8 cellular contexts compared by ENCODE assay signal in the genomic region with DNA sequence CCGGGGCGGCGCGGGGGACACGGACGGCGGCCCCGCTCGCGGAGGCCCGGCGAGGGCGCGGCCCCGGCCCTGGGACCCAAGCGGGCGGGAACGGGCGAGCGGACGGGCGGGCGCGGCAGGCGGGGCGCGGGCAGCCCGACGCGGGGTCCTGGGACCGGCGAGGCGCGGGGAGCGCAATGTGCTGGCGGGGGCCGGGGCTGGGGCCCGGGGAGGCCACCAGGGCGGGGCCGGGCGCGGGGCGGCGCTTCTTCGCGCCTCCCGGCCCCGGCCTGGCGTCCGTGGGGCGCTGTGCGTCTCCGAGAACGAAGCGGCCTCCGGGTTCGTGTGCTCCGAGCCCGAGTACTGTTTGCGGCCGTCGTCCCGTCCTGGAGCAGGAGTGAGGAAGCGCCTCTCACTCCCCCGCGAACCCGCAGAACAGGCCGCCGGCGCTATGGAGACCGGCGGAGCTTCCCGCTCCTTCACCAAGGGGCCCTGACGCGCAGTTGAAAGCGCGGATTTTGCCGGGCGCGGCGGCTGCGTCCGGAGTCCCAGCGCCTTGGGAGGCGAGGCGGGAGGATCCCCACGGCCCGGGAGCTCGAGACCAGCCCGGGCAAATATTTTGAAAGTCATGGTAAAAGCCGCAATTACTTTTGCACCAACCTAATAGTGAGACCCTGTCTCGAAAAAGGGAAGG. TPM values are rescaled to one million over a fixed set of nuclear protein-coding genes. Genes with fewer than 3 reads are reported as not detected.
DNase-seq lines count a peak whose midpoint lies in the region; ATAC-seq, FAIRE-seq and TF ChIP-seq lines count a peak whose summit lies in the region.

No MANE protein-coding gene starts in this region.

- no peaks in the 10 kb centered on the region for H3K27me3 Mint-ChIP-seq in activated B cell treated with CpG ODN at 0.5 μM for 24 hours

- TF ChIP-seq RAD21 in A549 (conservative IDR thresholded peaks at IDR 0.05 in 1 of 2, IDR thresholded peaks at IDR 0.05 in 1 of 2), result no peak

- H3K36me3 Mint-ChIP-seq in activated B cell treated with CpG ODN at 0.5 μM for 24 hours (ENCODE audit: low read depth), result peaks cover 23% of the 10 kb centered on the region

- H3K4me3 ChIP-seq in A549 (peak overlapping the region; percentile 98), cardiac fibroblast (replicated peaks in 1 of 2; ENCODE audit: low read depth in 2 of 2, low read length in 2 of 2) (peak overlapping the region; percentile 62 to 69)

- no peaks in the 10 kb centered on the region for H3K9me3 ChIP-seq in A549

- DNase-seq in A549 (ENCODE audit: low read depth in 1 of 2, low spot score in 1 of 2) (peak; percentile 85 to 93), NCI-H2171 treated with DMSO at 0.1 percent for 48 hours (lab: John Stamatoyannopoulos, UW) (peak; percentile 78), activated B cell treated with CpG ODN at 0.5 μM for 24 hours (peak; percentile 87), cardiac fibroblast (ENCODE audit: low read depth in 2 of 2) (peak; percentile 90 to 93), islet precursor cell (peak; percentile 94)
- peak; percentile 65 to 75 for DNase-seq in stimulated activated CD4-positive, alpha-beta T cell treated with anti-CD3 and anti-CD28 coated beads, Interleukin-12 subunit alpha, Interleukin-12 subunit beta, amount 100 ng/mL, for 24 hours (ENCODE audit: low read depth in 2 of 2)

- CTCF ChIA-PET in A549 (lab: Yijun Ruan, JAX) (interaction anchor here (1.1 to 1.2 kb wide), 2 partner anchors 11 to 20 kb away, joined by 3 to 4 read pairs; no protein-coding TSS in a partner anchor), activated B cell treated with CpG ODN at 0.5 μM for 24 hours (lab: Charles Lee) (interaction anchor here (1.9 kb wide), 1 partner anchor 11 kb away, joined by 6 read pairs; no protein-coding TSS in a partner anchor)

- no peaks in the 10 kb centered on the region for H3K9me3 Mint-ChIP-seq in activated B cell treated with CpG ODN at 0.5 μM for 24 hours

- H3K4me2 ChIP-seq in A549, result peak overlapping the region; percentile 92

- TF ChIP-seq CTCF in A549 (IDR thresholded peaks at IDR 0.05) (0 out of 3 replicates have a peak, but pooled peaks have one; percentile 19), activated B cell treated with CpG ODN at 0.5 μM for 24 hours (IDR thresholded peaks at IDR 0.05) (no peak), cardiac fibroblast (IDR thresholded peaks at IDR 0.05; ENCODE audit: low read depth, low read length) (peak; percentile 7)

- FAIRE-seq in A549 (lab: Jason Lieb, UNC), result no peak

- peak overlapping the region; percentile 90 for H3K27ac Mint-ChIP-seq in activated B cell treated with CpG ODN at 0.5 μM for 24 hours

- TF ChIP-seq POLR2A in A549 (IDR thresholded peaks at IDR 0.05; ENCODE audit: low read length), result peak; percentile 97

- H3K4me3 Mint-ChIP-seq in activated B cell treated with CpG ODN at 0.5 μM for 24 hours, result peak overlapping the region; percentile 82

- H3K27ac ChIP-seq in A549, result peak overlapping the region; percentile 99

- H3K4me1 Mint-ChIP-seq in activated B cell treated with CpG ODN at 0.5 μM for 24 hours, result peaks cover 65% of the 10 kb centered on the region

- H3K4me1 ChIP-seq in A549, result peaks cover 6% of the 10 kb centered on the region

- intact Hi-C loops in activated B cell treated with CpG ODN at 0.5 μM for 24 hours (cut with micrococcal nuclease), result loop anchor here (1.0 to 5.0 kb wide), 9 partner anchors 8 to 370 kb away; a partner anchor contains a TSS

- no peak for TF ChIP-seq EP300 in A549 (IDR thresholded peaks at IDR 0.05)

- WGBS in A549 (ENCODE audit: missing lambda C conversion rate), result 1% methylated on average over 8 of the region's 92 CpGs

- peak; percentile 81 to 90 for ATAC-seq in A549
- peak; percentile 85 for ATAC-seq in GM18511 (IDR thresholded peaks at IDR 0.05; ENCODE audit: unreplicated experiment)
- ATAC-seq in HG03025 (IDR thresholded peaks at IDR 0.05; ENCODE audit: low FRiP score, unreplicated experiment), result peak; percentile 49
- ATAC-seq in activated B cell treated with CpG ODN at 0.5 μM for 24 hours (ENCODE audit: low read depth), result peak; percentile 91

- POLR2A ChIA-PET in A549 (lab: Yijun Ruan, JAX) (interaction anchor here (0.6 kb wide), 1 partner anchor 16 kb away, joined by 3 read pairs; no protein-coding TSS in a partner anchor), activated B cell treated with CpG ODN at 0.5 μM for 24 hours (lab: Charles Lee) (interaction anchor here (0.5 to 4.1 kb wide), 9 partner anchors 8 to 147 kb away, joined by 3 to 43 read pairs (median 5); a partner anchor contains a TSS)

TF ChIP-seq in A549, 52 proteins besides CTCF, POLR2A, EP300 and RAD21 (continues in another document):
- TF ChIP-seq, protein P1, sequence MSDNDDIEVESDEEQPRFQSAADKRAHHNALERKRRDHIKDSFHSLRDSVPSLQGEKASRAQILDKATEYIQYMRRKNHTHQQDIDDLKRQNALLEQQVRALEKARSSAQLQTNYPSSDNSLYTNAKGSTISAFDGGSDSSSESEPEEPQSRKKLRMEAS (IDR thresholded peaks at IDR 0.05), result peak; percentile 74
- peak; percentile 49 to 93; a peak in 4 of 5 replicates for TF ChIP-seq JUN (IDR thresholded peaks at IDR 0.05)
- TF ChIP-seq JUNB (IDR thresholded peaks at IDR 0.05), result no peak
- peak; percentile 71; the same call in 1 of the 2 replicates for TF ChIP-seq CHD4 (IDR thresholded peaks at IDR 0.05; ENCODE audit: borderline replicate concordance)
- no peak for TF ChIP-seq TFCP2L1 (CRISPR knock-in tag; IDR thresholded peaks at IDR 0.05)
- TF ChIP-seq, protein P2, sequence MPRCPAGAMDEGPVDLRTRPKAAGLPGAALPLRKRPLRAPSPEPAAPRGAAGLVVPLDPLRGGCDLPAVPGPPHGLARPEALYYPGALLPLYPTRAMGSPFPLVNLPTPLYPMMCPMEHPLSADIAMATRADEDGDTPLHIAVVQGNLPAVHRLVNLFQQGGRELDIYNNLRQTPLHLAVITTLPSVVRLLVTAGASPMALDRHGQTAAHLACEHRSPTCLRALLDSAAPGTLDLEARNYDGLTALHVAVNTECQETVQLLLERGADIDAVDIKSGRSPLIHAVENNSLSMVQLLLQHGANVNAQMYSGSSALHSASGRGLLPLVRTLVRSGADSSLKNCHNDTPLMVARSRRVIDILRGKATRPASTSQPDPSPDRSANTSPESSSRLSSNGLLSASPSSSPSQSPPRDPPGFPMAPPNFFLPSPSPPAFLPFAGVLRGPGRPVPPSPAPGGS (IDR thresholded peaks at IDR 0.05), result peak; percentile 74; the same call in 2 of the 3 replicates
- TF ChIP-seq, protein P3, sequence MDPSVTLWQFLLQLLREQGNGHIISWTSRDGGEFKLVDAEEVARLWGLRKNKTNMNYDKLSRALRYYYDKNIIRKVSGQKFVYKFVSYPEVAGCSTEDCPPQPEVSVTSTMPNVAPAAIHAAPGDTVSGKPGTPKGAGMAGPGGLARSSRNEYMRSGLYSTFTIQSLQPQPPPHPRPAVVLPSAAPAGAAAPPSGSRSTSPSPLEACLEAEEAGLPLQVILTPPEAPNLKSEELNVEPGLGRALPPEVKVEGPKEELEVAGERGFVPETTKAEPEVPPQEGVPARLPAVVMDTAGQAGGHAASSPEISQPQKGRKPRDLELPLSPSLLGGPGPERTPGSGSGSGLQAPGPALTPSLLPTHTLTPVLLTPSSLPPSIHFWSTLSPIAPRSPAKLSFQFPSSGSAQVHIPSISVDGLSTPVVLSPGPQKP (IDR thresholded peaks at IDR 0.05; ENCODE audit: low read depth, low read length), result no peak
- TF ChIP-seq, protein P4, sequence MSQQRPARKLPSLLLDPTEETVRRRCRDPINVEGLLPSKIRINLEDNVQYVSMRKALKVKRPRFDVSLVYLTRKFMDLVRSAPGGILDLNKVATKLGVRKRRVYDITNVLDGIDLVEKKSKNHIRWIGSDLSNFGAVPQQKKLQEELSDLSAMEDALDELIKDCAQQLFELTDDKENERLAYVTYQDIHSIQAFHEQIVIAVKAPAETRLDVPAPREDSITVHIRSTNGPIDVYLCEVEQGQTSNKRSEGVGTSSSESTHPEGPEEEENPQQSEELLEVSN (IDR thresholded peaks at IDR 0.05; ENCODE audit: borderline replicate concordance, low read depth), result peak; percentile 74; the same call in 1 of the 2 replicates
- TF ChIP-seq FOXS1 (CRISPR knock-in tag; IDR thresholded peaks at IDR 0.05), result no peak
- TF ChIP-seq MYC (IDR thresholded peaks at IDR 0.05; ENCODE audit: borderline replicate concordance, low read length), result 0 out of 2 replicates have a peak, but pooled peaks have one; percentile 44
- TF ChIP-seq, protein P5, sequence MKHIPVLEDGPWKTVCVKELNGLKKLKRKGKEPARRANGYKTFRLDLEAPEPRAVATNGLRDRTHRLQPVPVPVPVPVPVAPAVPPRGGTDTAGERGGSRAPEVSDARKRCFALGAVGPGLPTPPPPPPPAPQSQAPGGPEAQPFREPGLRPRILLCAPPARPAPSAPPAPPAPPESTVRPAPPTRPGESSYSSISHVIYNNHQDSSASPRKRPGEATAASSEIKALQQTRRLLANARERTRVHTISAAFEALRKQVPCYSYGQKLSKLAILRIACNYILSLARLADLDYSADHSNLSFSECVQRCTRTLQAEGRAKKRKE (CRISPR knock-in tag; IDR thresholded peaks at IDR 0.05; ENCODE audit: low read depth), result no peak
- TF ChIP-seq TP53 (CRISPR knock-in tag; IDR thresholded peaks at IDR 0.05), result 0 out of 2 replicates have a peak, but pooled peaks have one; percentile 19

RNA-seq across cellular contexts. Expression of a gene that starts 0.4 kb away (rescaled TPM):
- polyA plus RNA-seq in A549 (2011; rRNA removed) (103 and 132 TPM in 2 replicates), A549 (2017; fragmentation: RNase III; extraction: RNeasy Plus Mini Kit Qiagen cat#74134 plus additional on column Dnase treatment) (70.7 to 73.2 TPM (median 72.4 TPM) in 3 replicates)
- 81.7 and 90.0 TPM in 2 replicates for polyA plus RNA-seq in A549 (2012; cell fraction: cytosol; rRNA removed)
- 233 and 311 TPM in 2 replicates for polyA plus RNA-seq in A549 (2012; cell fraction: nucleus; rRNA removed)
- polyA minus RNA-seq in A549 (2011; rRNA and poly(A)+ RNA removed), result 348 and 431 TPM in 2 replicates
- 117 and 136 TPM in 2 replicates for total RNA-seq in activated B cell treated with CpG ODN at 0.5 μM for 24 hours

RNA-seq across cellular contexts. Expression of a gene that starts 51.4 kb away (rescaled TPM):
- polyA plus RNA-seq in A549 (2011; rRNA removed) (29.3 and 36.7 TPM in 2 replicates), A549 (2017; fragmentation: RNase III; extraction: RNeasy Plus Mini Kit Qiagen cat#74134 plus additional on column Dnase treatment) (49.5 to 53.4 TPM (median 51.3 TPM) in 3 replicates)
- polyA plus RNA-seq in A549 (2012; cell fraction: cytosol; rRNA removed), result 62.8 and 89.2 TPM in 2 replicates
- polyA plus RNA-seq in A549 (2012; cell fraction: nucleus; rRNA removed), result 57.4 and 65.8 TPM in 2 replicates
- polyA minus RNA-seq in A549 (2011; rRNA and poly(A)+ RNA removed), result 97.5 and 139 TPM in 2 replicates
- 44.0 and 48.7 TPM in 2 replicates for total RNA-seq in activated B cell treated with CpG ODN at 0.5 μM for 24 hours

Comparison
In these comparisons a context has a peak if more than half of its experiments do, and no peak if none do; other contexts are left out.
1. Peak in every context shown above with its lines: DNase-seq, ATAC-seq, H3K4me3 ChIP-seq and H3K27ac ChIP-seq.